In genomic region chr2:236896677-236897076, GRCh38 we compare ENCODE assay signal across 21 cellular contexts.
DNase-seq lines count a peak whose midpoint lies in the region; ATAC-seq, FAIRE-seq and TF ChIP-seq lines count a peak whose summit lies in the region.
"Had no signal": no experiment of that assay in that cellular context is flagged by ENCODE, and none has a peak within 500 bp of the region (broad histone marks: within the 10 kb centered on the region; RNA-seq: fewer than 3 reads in every experiment).

No MANE protein-coding gene starts in this region.

- H3K36me3 ChIP-seq in smooth muscle cell (ENCODE audit: low read depth) (no peaks in the 10 kb centered on the region), SJCRH30 (no peaks in the 10 kb centered on the region)
- H3K36me3 ChIP-seq: BLaER1 had no signal

- H3K4me2 ChIP-seq in smooth muscle cell = peak overlapping the region; percentile 53
- H3K4me2 ChIP-seq: BLaER1 had no signal

- no peaks in the 10 kb centered on the region for H3F3A ChIP-seq in smooth muscle cell (ENCODE audit: low read depth)

- H3K4me1 ChIP-seq in smooth muscle cell (ENCODE audit: low read depth) (peaks cover 4% of the 10 kb centered on the region), SJCRH30 (peaks cover 27% of the 10 kb centered on the region)
- H3K4me1 ChIP-seq: BLaER1 had no signal

- FAIRE-seq in D721Med (lab: Jason Lieb, UNC) = peak; percentile 88
- FAIRE-seq: GM12892, GM18507, H1, HTR-8/SVneo had no signal

- H3K79me2 ChIP-seq in smooth muscle cell (ENCODE audit: low read depth) = no peaks in the 10 kb centered on the region

- H3K27me3 ChIP-seq in smooth muscle cell (ENCODE audit: low read depth) (no peaks in the 10 kb centered on the region), SJCRH30 (no peaks in the 10 kb centered on the region)
- H3K27me3 ChIP-seq: BLaER1 had no signal

- H3K27me3 Mint-ChIP-seq in glutamatergic neuron (ENCODE audit: unreplicated experiment) = peaks cover 2% of the 10 kb centered on the region

- DNase-seq in D721Med (ENCODE audit: insufficient read length, low spot score) (no peak), SK-N-DZ (ENCODE audit: low spot score) (peak; percentile 72), glutamatergic neuron (no peak), smooth muscle cell (lab: John Stamatoyannopoulos, UW; ENCODE audit: unreplicated experiment) (no peak), SJCRH30 (no peak), NCI-H2227 treated with DMSO at 0.1 percent for 48 hours (lab: John Stamatoyannopoulos, UW) (no peak)
- DNase-seq: 8988T; Calu3; CD4-positive, alpha-beta memory T cell; DMS153; DMS79; GDM1; H9; IMR-90 had no signal

- no peaks in the 10 kb centered on the region for H3K36me3 Mint-ChIP-seq in glutamatergic neuron (ENCODE audit: unreplicated experiment)
- H3K36me3 Mint-ChIP-seq: CD14-positive monocyte; CD4-positive, alpha-beta memory T cell had no signal

- no peaks in the 10 kb centered on the region for H4K20me1 ChIP-seq in smooth muscle cell (ENCODE audit: low read depth)
- H4K20me1 ChIP-seq: BLaER1 had no signal

- H3K4me3 ChIP-seq in smooth muscle cell = no peak overlapping the region
- no peak overlapping the region for H3K4me3 ChIP-seq in SJCRH30
- H3K4me3 ChIP-seq: BLaER1 had no signal

- WGBS in smooth muscle cell (ENCODE audit: low lambda C conversion rate) = 21% methylated on average over 5 of the region's 5 CpGs

- TF ChIP-seq CTCF in D721Med (IDR thresholded peaks at IDR 0.05; ENCODE audit: insufficient read depth, missing control alignments) = no peak
- no peak for TF ChIP-seq CTCF in glutamatergic neuron (IDR thresholded peaks at IDR 0.05; ENCODE audit: partially characterized antibody, unreplicated experiment)
- no peak for TF ChIP-seq CTCF in smooth muscle cell (IDR thresholded peaks at IDR 0.05; ENCODE audit: borderline replicate concordance, insufficient read depth, poor library complexity, severe bottlenecking)

- H3K27ac Mint-ChIP-seq in glutamatergic neuron (ENCODE audit: unreplicated experiment) = peak overlapping the region; percentile 63
- H3K27ac Mint-ChIP-seq: CD14-positive monocyte; CD4-positive, alpha-beta memory T cell; H9 had no signal

- H3K9ac ChIP-seq in smooth muscle cell (ENCODE audit: low read depth) = no peak overlapping the region
- H3K9ac ChIP-seq: BLaER1 had no signal

- H3K27ac ChIP-seq in smooth muscle cell (ENCODE audit: low read depth) = peak overlapping the region; percentile 63
- H3K27ac ChIP-seq in SJCRH30 = no peak overlapping the region
- H3K27ac ChIP-seq: BLaER1 had no signal

- H2AFZ ChIP-seq in smooth muscle cell (ENCODE audit: low read depth) = peak overlapping the region; percentile 63

- peaks cover 44% of the 10 kb centered on the region for H3K4me1 Mint-ChIP-seq in glutamatergic neuron (ENCODE audit: low read depth, unreplicated experiment)
- H3K4me1 Mint-ChIP-seq: CD14-positive monocyte; CD4-positive, alpha-beta memory T cell had no signal

- peaks cover 3% of the 10 kb centered on the region for H3K9me3 Mint-ChIP-seq in glutamatergic neuron (ENCODE audit: unreplicated experiment)
- H3K9me3 Mint-ChIP-seq: CD14-positive monocyte, H9 had no signal

- H3K4me3 Mint-ChIP-seq in glutamatergic neuron (ENCODE audit: unreplicated experiment) = no peak overlapping the region
- H3K4me3 Mint-ChIP-seq: CD4-positive, alpha-beta memory T cell; H9 had no signal

- no peak for ATAC-seq in GM21423 (IDR thresholded peaks at IDR 0.05; ENCODE audit: unreplicated experiment)

- H3K9me3 ChIP-seq in smooth muscle cell (replicated peaks; ENCODE audit: low read depth) = no peaks in the 10 kb centered on the region
- H3K9me3 ChIP-seq in SJCRH30 (replicated peaks) = no peaks in the 10 kb centered on the region
- H3K9me3 ChIP-seq: BLaER1 had no signal
